In the genomic region with DNA sequence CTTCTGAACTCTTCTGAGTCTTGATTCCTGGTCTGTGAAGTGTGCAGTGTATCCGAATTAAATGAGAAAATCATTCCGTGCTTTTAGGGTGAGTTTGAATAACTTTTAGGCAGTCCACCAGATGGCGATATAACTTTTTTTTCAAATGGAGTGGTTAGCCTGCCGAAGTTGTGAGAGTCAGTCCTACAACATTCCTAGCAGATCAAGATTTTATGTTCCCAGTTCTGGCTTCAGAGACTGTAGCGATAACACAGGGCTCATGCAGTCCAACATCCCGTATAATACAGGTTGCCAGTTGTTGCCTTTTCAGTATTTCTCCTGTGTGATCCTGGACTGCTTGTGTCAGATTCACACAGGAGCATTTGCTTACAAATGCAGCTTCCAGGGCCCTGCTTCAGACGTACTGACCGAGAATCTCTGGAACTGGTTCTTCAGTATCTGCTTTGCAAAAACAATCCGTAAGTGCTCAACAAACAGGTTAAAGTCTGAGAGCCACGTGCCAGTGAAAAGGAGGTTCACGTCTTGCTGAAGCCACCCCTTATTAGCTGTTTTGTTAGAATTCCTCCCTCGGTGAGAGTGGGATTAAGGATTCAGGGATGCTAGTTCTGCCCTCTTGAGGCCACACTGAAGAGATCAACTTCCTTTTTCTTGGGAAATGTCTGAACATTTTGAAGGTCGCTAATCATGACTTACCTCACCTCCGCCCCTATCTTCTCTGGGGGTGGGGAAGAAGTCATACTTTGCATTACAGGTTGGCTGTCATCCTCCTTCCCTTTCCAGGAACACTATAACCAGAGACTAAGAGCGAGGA, we compare ENCODE assay signal across 8 cellular contexts. TPM values are rescaled to one million over a fixed set of nuclear protein-coding genes. Genes with fewer than 3 reads are reported as not detected.
DNase-seq lines count a peak whose midpoint lies in the region; ATAC-seq and TF ChIP-seq lines count a peak whose summit lies in the region.

No MANE protein-coding gene starts in this region.

- peaks cover 15% of the 10 kb centered on the region for H3K4me1 Mint-ChIP-seq in activated CD8-positive, alpha-beta T cell treated with anti-CD3 and anti-CD28 coated beads for 36 hours (ENCODE audit: low read depth)

- POLR2A ChIA-PET in activated CD8-positive, alpha-beta T cell treated with anti-CD3 and anti-CD28 coated beads for 36 hours (lab: Charles Lee), result interaction anchor here (0.9 to 1.1 kb wide), 3 partner anchors 18 to 46 kb away, joined by 3 to 5 read pairs (median 3); a partner anchor contains a TSS

- H3K27ac Mint-ChIP-seq in activated CD8-positive, alpha-beta T cell treated with anti-CD3 and anti-CD28 coated beads for 36 hours, result no peak overlapping the region

- H3K9me3 ChIP-seq in cardiac muscle cell (ENCODE audit: low read depth) (no peaks in the 10 kb centered on the region), ovary (no peaks in the 10 kb centered on the region)

- peaks cover 2% of the 10 kb centered on the region for H3K27me3 Mint-ChIP-seq in activated CD8-positive, alpha-beta T cell treated with anti-CD3 and anti-CD28 coated beads for 36 hours

- TF ChIP-seq POLR2A in NB4 (IDR thresholded peaks at IDR 0.05; ENCODE audit: extremely low read depth, insufficient read length), result no peak
- no peak for TF ChIP-seq POLR2A in ovary (IDR thresholded peaks at IDR 0.05)

- no peaks in the 10 kb centered on the region for H3K36me3 ChIP-seq in cardiac muscle cell
- no peaks in the 10 kb centered on the region for H3K36me3 ChIP-seq in ovary

- no peaks in the 10 kb centered on the region for H3K36me3 Mint-ChIP-seq in activated CD8-positive, alpha-beta T cell treated with anti-CD3 and anti-CD28 coated beads for 36 hours (ENCODE audit: low read depth)

- H3K9me3 Mint-ChIP-seq in activated CD8-positive, alpha-beta T cell treated with anti-CD3 and anti-CD28 coated beads for 36 hours, result no peaks in the 10 kb centered on the region

- CTCF ChIA-PET in activated CD8-positive, alpha-beta T cell treated with anti-CD3 and anti-CD28 coated beads for 36 hours (lab: Charles Lee), result interaction anchor here (0.6 to 3.4 kb wide), 31 partner anchors 9 to 364 kb away, joined by 3 to 63 read pairs (median 4); a partner anchor contains a TSS

- 3 to 4% (median 4%) methylated on average over 15 of the region's 15 CpGs for WGBS in ovary, 3 donors

- H3K27me3 ChIP-seq in cardiac muscle cell (no peaks in the 10 kb centered on the region), ovary (no peaks in the 10 kb centered on the region)

- H3K4me3 Mint-ChIP-seq in activated CD8-positive, alpha-beta T cell treated with anti-CD3 and anti-CD28 coated beads for 36 hours, result no peak overlapping the region

- TF ChIP-seq CTCF in NB4 (IDR thresholded peaks at IDR 0.05; ENCODE audit: low read depth, low read length) (peak; percentile 32), cardiac muscle cell (IDR thresholded peaks at IDR 0.05; ENCODE audit: low read depth, low read length) (peak; percentile 62), ovary (IDR thresholded peaks at IDR 0.05) (peak; percentile 5 to 67 (median 54))
- TF ChIP-seq CTCF in activated CD8-positive, alpha-beta T cell treated with anti-CD3 and anti-CD28 coated beads for 36 hours (IDR thresholded peaks at IDR 0.05), result peak; percentile 81

- H3K4me3 ChIP-seq in NB4 (ENCODE audit: low read depth, low read length) (no peak overlapping the region), cardiac muscle cell (peak overlapping the region; percentile 30), ovary (peak overlapping the region; percentile 34)

- DNase-seq in CD1c-positive myeloid dendritic cell (ENCODE audit: extremely low spot score) (peak; percentile 70), NB4 (ENCODE audit: low read depth) (peak; percentile 66), cardiac muscle cell (ENCODE audit: low read depth in 1 of 2, low spot score in 1 of 2) (peak; percentile 67 to 87), ovary (peak in 2 of 5 donors; percentile 28 to 50)
- DNase-seq in activated CD8-positive, alpha-beta T cell treated with anti-CD3 and anti-CD28 coated beads for 36 hours, result no peak

- peak; percentile 54 for ATAC-seq in GM18508 (IDR thresholded peaks at IDR 0.05; ENCODE audit: insufficient read depth, unreplicated experiment)
- peak; percentile 64 for ATAC-seq in activated CD8-positive, alpha-beta T cell treated with anti-CD3 and anti-CD28 coated beads for 36 hours
- ATAC-seq in HG02938 (IDR thresholded peaks at IDR 0.05; ENCODE audit: unreplicated experiment), result no peak
- no peak for ATAC-seq in HG02884 (IDR thresholded peaks at IDR 0.05; ENCODE audit: unreplicated experiment)

- intact Hi-C loops in activated CD8-positive, alpha-beta T cell treated with anti-CD3 and anti-CD28 coated beads for 36 hours (cut with micrococcal nuclease), result loop anchor here (2.0 kb wide), 1 partner anchor 45 kb away; a partner anchor contains a TSS
- intact Hi-C loops in ovary (cut with DNase I), result loop anchor here in 1 of 4 donors (5.0 kb wide), 1 partner anchor 46 kb away; a partner anchor contains a TSS

- no peak for TF ChIP-seq EP300 in ovary (IDR thresholded peaks at IDR 0.05)

- H3K27ac ChIP-seq in cardiac muscle cell (peak overlapping the region; percentile 46), ovary (peak overlapping the region in 1 of 2 donors; percentile 55)

- H3K4me1 ChIP-seq in cardiac muscle cell (ENCODE audit: low read depth), result no peaks in the 10 kb centered on the region
- H3K4me1 ChIP-seq in ovary (ENCODE audit: insufficient read depth), result no peaks in the 10 kb centered on the region

RNA-seq across cellular contexts. Expression of a gene that starts 22.8 kb away (rescaled TPM):
- total RNA-seq in activated CD8-positive, alpha-beta T cell treated with anti-CD3 and anti-CD28 coated beads for 36 hours, result 1 to 10 TPM; 8.6 to 8.8 TPM
- total RNA-seq in cardiac muscle cell (16.8 and 33.2 TPM in 2 replicates), ovary (10 to 100 TPM; 14.7 to 33.6 (median 24.4) TPM)
- polyA plus RNA-seq in cardiac muscle cell (32.2 and 43.5 TPM in 2 replicates), ovary (10 to 100 TPM; 19.4 to 20.9 TPM)

RNA-seq across cellular contexts. Expression of a gene that starts 42.5 kb away (rescaled TPM):
- 10 to 100 TPM; 30.1 to 35.5 TPM for total RNA-seq in activated CD8-positive, alpha-beta T cell treated with anti-CD3 and anti-CD28 coated beads for 36 hours
- total RNA-seq in cardiac muscle cell (41.1 and 46.2 TPM in 2 replicates), ovary (10 to 100 TPM; 55.2 to 87.4 (median 69.0) TPM)
- polyA plus RNA-seq in cardiac muscle cell (26.7 and 32.2 TPM in 2 replicates), ovary (10 to 100 TPM; 27.0 to 76.5 TPM)

RNA-seq across cellular contexts. Expression of a gene that starts 45.0 kb away (rescaled TPM):
- total RNA-seq in activated CD8-positive, alpha-beta T cell treated with anti-CD3 and anti-CD28 coated beads for 36 hours, result 1 to 10 TPM; 1.4 to 2.4 TPM
- total RNA-seq in cardiac muscle cell, result not detected in 2 replicates
- polyA plus RNA-seq in cardiac muscle cell, result not detected in 2 replicates
- not detected for total RNA-seq in ovary
- polyA plus RNA-seq in ovary, result under 1 TPM in 1 of 2 donors, not detected in 1; 0.12 TPM

Comparison
In these comparisons a context has a peak if more than half of its experiments do, and no peak if none do; other contexts are left out.
1. ATAC-seq: peak in GM18508 (single experiment) and activated CD8-positive, alpha-beta T cell treated with anti-CD3 and anti-CD28 coated beads for 36 hours (single experiment); none in HG02938 (single experiment) and HG02884 (single experiment).
2. Peak in every context shown above with its lines, with median percentiles within 50 percentile points of each other: CTCF ChIP-seq.